ENCODE assay signal across 11 cellular contexts in the genomic region with DNA sequence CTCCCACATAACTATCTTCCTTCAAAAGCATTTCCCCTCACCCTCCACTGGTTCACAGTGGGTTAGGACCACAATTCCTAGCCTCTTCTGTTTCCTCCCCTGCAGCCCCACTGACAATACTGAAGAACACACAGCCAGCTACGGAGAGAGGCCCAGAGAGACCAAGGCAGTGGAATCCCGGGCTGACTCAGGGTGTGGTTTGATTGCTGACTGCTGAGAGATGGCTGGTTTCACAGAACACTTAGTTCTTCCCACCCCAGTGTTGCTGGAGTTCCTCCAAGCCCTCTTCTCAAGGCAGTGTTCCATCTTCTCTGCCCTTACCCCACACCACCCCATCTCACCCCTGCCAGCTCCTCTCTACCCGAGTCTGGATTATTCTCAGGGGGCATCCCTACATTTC. TPM values are rescaled to one million over a fixed set of nuclear protein-coding genes. Genes with fewer than 3 reads are reported as not detected.
A peak's percentile ranks its signal among the peaks of the same experiment; 100 is the strongest.
DNase-seq lines count a peak whose midpoint lies in the region; ATAC-seq lines count a peak whose summit lies in the region.
"Had no signal": no experiment of that assay in that cellular context is flagged by ENCODE, and none has a peak within 500 bp of the region (broad histone marks: within the 10 kb centered on the region; RNA-seq: fewer than 3 reads in every experiment).

No MANE protein-coding gene starts in this region.

- intact Hi-C loops in sciatic nerve (cut with DNase I): no loop called here

- H3K27ac ChIP-seq in SJCRH30: peak overlapping the region; percentile 25
- H3K27ac ChIP-seq in Karpas-422 (ENCODE audit: low read length): no peak overlapping the region
- H3K27ac ChIP-seq: SK-N-MC had no signal

- no peaks in the 10 kb centered on the region for H3K79me2 ChIP-seq in Karpas-422 (ENCODE audit: low read length)

- peak; percentile 86 for DNase-seq in EH (ENCODE audit: low read depth)
- DNase-seq in SJCRH30: peak; percentile 47 to 61
- DNase-seq in fibroblast of the conjunctiva (ENCODE audit: low read depth): peak; percentile 95
- peak; percentile 73 for DNase-seq in sciatic nerve (ENCODE audit: low spot score)
- no peak for DNase-seq in NCI-H524 treated with DMSO at 0.1 percent for 48 hours (lab: John Stamatoyannopoulos, UW)
- DNase-seq in Karpas-422: no peak
- no peak for DNase-seq in H4 (ENCODE audit: low spot score)
- DNase-seq: cerebellar nuclear complex, occipital lobe had no signal

- no peaks in the 10 kb centered on the region for H3K9me2 ChIP-seq in Karpas-422 (replicated peaks; ENCODE audit: insufficient read depth, low read length)

- no peak overlapping the region for H2AFZ ChIP-seq in Karpas-422 (ENCODE audit: low read length)

- H3K4me1 ChIP-seq in SJCRH30: peaks cover 21% of the 10 kb centered on the region
- no peaks in the 10 kb centered on the region for H3K4me1 ChIP-seq in Karpas-422 (ENCODE audit: low read length)

- H3K9me3 ChIP-seq in SJCRH30 (replicated peaks): no peaks in the 10 kb centered on the region
- H3K9me3 ChIP-seq in Karpas-422 (ENCODE audit: low read length): no peaks in the 10 kb centered on the region

- H3K9ac ChIP-seq in Karpas-422 (ENCODE audit: low read length): no peak overlapping the region

- H3K4me3 ChIP-seq in SJCRH30: peak overlapping the region; percentile 4; the same call in 1 of the 2 replicates
- no peak overlapping the region for H3K4me3 ChIP-seq in Karpas-422 (ENCODE audit: low read length)
- H3K4me3 ChIP-seq: SK-N-MC had no signal

- H3K36me3 ChIP-seq in SJCRH30: no peaks in the 10 kb centered on the region
- no peaks in the 10 kb centered on the region for H3K36me3 ChIP-seq in Karpas-422 (ENCODE audit: insufficient read depth, low read length)

- H4K20me1 ChIP-seq in Karpas-422 (ENCODE audit: insufficient read depth, low read depth, low read length): no peaks in the 10 kb centered on the region

- ATAC-seq in sciatic nerve: peak; percentile 87
- no peak for ATAC-seq in HG02588 (IDR thresholded peaks at IDR 0.05; ENCODE audit: unreplicated experiment)

- no peaks in the 10 kb centered on the region for H3K27me3 ChIP-seq in SJCRH30
- no peaks in the 10 kb centered on the region for H3K27me3 ChIP-seq in Karpas-422 (ENCODE audit: low read length)

- no peak overlapping the region for H3K4me2 ChIP-seq in Karpas-422 (ENCODE audit: low read depth, low read length, poor library complexity, severe bottlenecking)

RNA-seq across cellular contexts. Expression of gene ZFP36L2, which starts 43.3 kb away (rescaled TPM):
- total RNA-seq in SJCRH30 (2014; rRNA removed; shearing (Covaris generic)): 5.1 and 5.6 TPM in 2 replicates
- 172 TPM for total RNA-seq in sciatic nerve
- total RNA-seq in Karpas-422 (2014; rRNA removed; shearing (Covaris generic); ENCODE audit: low replicate concordance): 4.0 and 10.6 TPM in 2 replicates
- total RNA-seq in H4 (2014; rRNA removed; shearing (Covaris generic)): 1.2 and 2.1 TPM in 2 replicates

Comparison
In these comparisons a context has a peak if more than half of its experiments do, and no peak if none do; other contexts are left out.
1. DNase-seq: peak in EH (single experiment), SJCRH30 (2 of 2), fibroblast of the conjunctiva (single experiment) and sciatic nerve (single experiment); none in NCI-H524 treated with DMSO at 0.1 percent for 48 hours (single experiment), Karpas-422 (single experiment) and H4 (single experiment).
2. RNA of gene ZFP36L2, which starts 43.3 kb away (total RNA-seq): 172 TPM in sciatic nerve (single experiment); 4.0 to 10.6 TPM in Karpas-422, 5.1 to 5.6 TPM in SJCRH30 and 1.2 to 2.1 TPM in H4; every median in the first group is over 10 times any median in the second.